ENCODE assay signal across 1 cellular context in the genomic region with DNA sequence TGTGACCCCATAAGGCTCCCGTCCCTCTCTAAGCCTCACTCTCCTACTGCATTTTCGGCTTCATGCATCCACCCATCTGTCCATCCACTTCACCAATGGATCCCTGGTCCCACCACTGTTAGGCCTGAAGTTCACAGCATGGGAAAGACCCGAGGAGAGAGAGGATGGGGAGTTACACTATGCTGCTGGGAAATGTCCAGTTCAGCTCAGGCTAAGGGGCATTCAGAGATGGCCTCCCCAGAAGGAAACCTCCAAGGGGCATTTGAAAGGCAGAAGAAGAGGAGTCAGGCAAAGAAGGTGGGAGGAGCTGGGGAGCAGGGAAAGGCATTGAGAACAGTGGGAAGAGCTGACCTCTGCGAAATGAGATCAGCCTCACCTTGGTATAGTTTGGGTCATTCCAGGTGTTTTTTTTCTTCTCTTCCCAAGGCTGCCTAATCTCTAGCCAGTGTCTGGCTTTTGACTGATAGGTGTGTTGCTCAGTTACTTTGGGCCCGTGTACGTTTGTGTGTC.
TF ChIP-seq lines count a peak whose summit lies in the region.

No MANE protein-coding gene starts in this region.

TF ChIP-seq in K562, 482 proteins besides CTCF, POLR2A, EP300 and RAD21 (continued from another document and continues in another):
- TF ChIP-seq, protein P1, sequence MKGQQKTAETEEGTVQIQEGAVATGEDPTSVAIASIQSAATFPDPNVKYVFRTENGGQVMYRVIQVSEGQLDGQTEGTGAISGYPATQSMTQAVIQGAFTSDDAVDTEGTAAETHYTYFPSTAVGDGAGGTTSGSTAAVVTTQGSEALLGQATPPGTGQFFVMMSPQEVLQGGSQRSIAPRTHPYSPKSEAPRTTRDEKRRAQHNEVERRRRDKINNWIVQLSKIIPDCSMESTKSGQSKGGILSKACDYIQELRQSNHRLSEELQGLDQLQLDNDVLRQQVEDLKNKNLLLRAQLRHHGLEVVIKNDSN (CRISPR knock-in tag; IDR thresholded peaks at IDR 0.05): no peak
- TF ChIP-seq CREBBP (IDR thresholded peaks at IDR 0.05; ENCODE audit: low read depth, low read length) (no peak), ZNF184 (CRISPR knock-in tag; IDR thresholded peaks at IDR 0.05) (no peak), ZFP1 (CRISPR knock-in tag; IDR thresholded peaks at IDR 0.05) (no peak), ZNF436 (CRISPR knock-in tag; IDR thresholded peaks at IDR 0.05) (peak; percentile 73), DDX20 (tag; IDR thresholded peaks at IDR 0.05; ENCODE audit: low read depth) (no peak), SMAD1 (IDR thresholded peaks at IDR 0.05; ENCODE audit: low read depth, low read length, partially characterized antibody) (peak; percentile 83), ETV6 (IDR thresholded peaks at IDR 0.05; ENCODE audit: borderline replicate concordance in 1 of 2, low read depth in 2 of 2, low read length in 1 of 2) (0 out of 4 replicates have a peak, but pooled peaks of 1 of the 2 experiments have one; percentile 41), ETV6 (CRISPR knock-in tag; IDR thresholded peaks at IDR 0.05; ENCODE audit: borderline replicate concordance) (no peak), IFI16 (CRISPR knock-in tag; IDR thresholded peaks at IDR 0.05) (no peak), POLR2AphosphoS2 (IDR thresholded peaks at IDR 0.05; ENCODE audit: low read length) (no peak), ZFX (CRISPR knock-in tag; IDR thresholded peaks at IDR 0.05) (no peak), SPI1 (IDR thresholded peaks at IDR 0.05; ENCODE audit: borderline replicate concordance, low read depth, low read length) (no peak), PCBP2 (IDR thresholded peaks at IDR 0.05; ENCODE audit: low read depth, low read length, poor library complexity, severe bottlenecking) (no peak), MEF2D (tag; conservative IDR thresholded peaks at IDR 0.05; ENCODE audit: low read depth) (no peak), KLF16 (IDR thresholded peaks at IDR 0.05) (no peak), POLR3G (IDR thresholded peaks at IDR 0.05; ENCODE audit: extremely low read depth, insufficient read length, insufficient replicate concordance) (no peak), ZNF445 (CRISPR knock-in tag; IDR thresholded peaks at IDR 0.05; ENCODE audit: low read depth) (no peak), SP1 (CRISPR knock-in tag; IDR thresholded peaks at IDR 0.05) (no peak), RFX1 (IDR thresholded peaks at IDR 0.05) (no peak), ZNF282 (CRISPR knock-in tag; IDR thresholded peaks at IDR 0.05) (no peak), ZNF224 (CRISPR knock-in tag; IDR thresholded peaks at IDR 0.05) (no peak), SAP30 (IDR thresholded peaks at IDR 0.05; ENCODE audit: borderline replicate concordance, insufficient read depth, low read depth, low read length, poor library complexity, severe bottlenecking) (no peak), HLTF (IDR thresholded peaks at IDR 0.05) (no peak), ZNF197 (CRISPR knock-in tag; IDR thresholded peaks at IDR 0.05; ENCODE audit: low read depth) (no peak), BRF1 (IDR thresholded peaks at IDR 0.05; ENCODE audit: borderline replicate concordance, extremely low read depth, insufficient read length) (no peak), ZNF347 (CRISPR knock-in tag; IDR thresholded peaks at IDR 0.05; ENCODE audit: low read depth) (no peak), GTF2F1 (IDR thresholded peaks at IDR 0.05; ENCODE audit: low read depth, low read length) (peak; percentile 90), ZKSCAN3 (CRISPR knock-in tag; IDR thresholded peaks at IDR 0.05) (no peak), PURB (CRISPR knock-in tag; IDR thresholded peaks at IDR 0.05; ENCODE audit: low read depth) (no peak), POLR2H (tag; IDR thresholded peaks at IDR 0.05; ENCODE audit: low read depth) (peak; percentile 89), JUN (IDR thresholded peaks at IDR 0.05; ENCODE audit: borderline replicate concordance, low read depth, low read length) (no peak), JUN (CRISPR knock-in tag; IDR thresholded peaks at IDR 0.05; ENCODE audit: borderline replicate concordance) (no peak), ZC3H4 (CRISPR knock-in tag; IDR thresholded peaks at IDR 0.05; ENCODE audit: borderline replicate concordance) (no peak), LARP7 (IDR thresholded peaks at IDR 0.05) (no peak), NFE2L1 (tag; IDR thresholded peaks at IDR 0.05; ENCODE audit: borderline replicate concordance, low read depth) (no peak), HDAC1 (IDR thresholded peaks at IDR 0.05) (no peak), ZNF12 (CRISPR knock-in tag; IDR thresholded peaks at IDR 0.05) (no peak), XRCC4 (IDR thresholded peaks at IDR 0.05; ENCODE audit: extremely low read depth, insufficient read depth, insufficient read length) (no peak)
- TF ChIP-seq, protein P2, sequence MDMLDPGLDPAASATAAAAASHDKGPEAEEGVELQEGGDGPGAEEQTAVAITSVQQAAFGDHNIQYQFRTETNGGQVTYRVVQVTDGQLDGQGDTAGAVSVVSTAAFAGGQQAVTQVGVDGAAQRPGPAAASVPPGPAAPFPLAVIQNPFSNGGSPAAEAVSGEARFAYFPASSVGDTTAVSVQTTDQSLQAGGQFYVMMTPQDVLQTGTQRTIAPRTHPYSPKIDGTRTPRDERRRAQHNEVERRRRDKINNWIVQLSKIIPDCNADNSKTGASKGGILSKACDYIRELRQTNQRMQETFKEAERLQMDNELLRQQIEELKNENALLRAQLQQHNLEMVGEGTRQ (CRISPR knock-in tag; IDR thresholded peaks at IDR 0.05): no peak
- TF ChIP-seq, protein P3, sequence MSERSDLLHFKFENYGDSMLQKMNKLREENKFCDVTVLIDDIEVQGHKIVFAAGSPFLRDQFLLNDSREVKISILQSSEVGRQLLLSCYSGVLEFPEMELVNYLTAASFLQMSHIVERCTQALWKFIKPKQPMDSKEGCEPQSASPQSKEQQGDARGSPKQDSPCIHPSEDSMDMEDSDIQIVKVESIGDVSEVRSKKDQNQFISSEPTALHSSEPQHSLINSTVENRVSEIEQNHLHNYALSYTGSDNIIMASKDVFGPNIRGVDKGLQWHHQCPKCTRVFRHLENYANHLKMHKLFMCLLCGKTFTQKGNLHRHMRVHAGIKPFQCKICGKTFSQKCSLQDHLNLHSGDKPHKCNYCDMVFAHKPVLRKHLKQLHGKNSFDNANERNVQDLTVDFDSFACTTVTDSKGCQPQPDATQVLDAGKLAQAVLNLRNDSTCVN (CRISPR knock-in tag; IDR thresholded peaks at IDR 0.05): peak; percentile 78; the same call in 1 of the 2 replicates
- TF ChIP-seq, protein P4, sequence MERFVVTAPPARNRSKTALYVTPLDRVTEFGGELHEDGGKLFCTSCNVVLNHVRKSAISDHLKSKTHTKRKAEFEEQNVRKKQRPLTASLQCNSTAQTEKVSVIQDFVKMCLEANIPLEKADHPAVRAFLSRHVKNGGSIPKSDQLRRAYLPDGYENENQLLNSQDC (CRISPR knock-in tag; IDR thresholded peaks at IDR 0.05): peak; percentile 70; the same call in 1 of the 2 replicates
- TF ChIP-seq, protein P5, sequence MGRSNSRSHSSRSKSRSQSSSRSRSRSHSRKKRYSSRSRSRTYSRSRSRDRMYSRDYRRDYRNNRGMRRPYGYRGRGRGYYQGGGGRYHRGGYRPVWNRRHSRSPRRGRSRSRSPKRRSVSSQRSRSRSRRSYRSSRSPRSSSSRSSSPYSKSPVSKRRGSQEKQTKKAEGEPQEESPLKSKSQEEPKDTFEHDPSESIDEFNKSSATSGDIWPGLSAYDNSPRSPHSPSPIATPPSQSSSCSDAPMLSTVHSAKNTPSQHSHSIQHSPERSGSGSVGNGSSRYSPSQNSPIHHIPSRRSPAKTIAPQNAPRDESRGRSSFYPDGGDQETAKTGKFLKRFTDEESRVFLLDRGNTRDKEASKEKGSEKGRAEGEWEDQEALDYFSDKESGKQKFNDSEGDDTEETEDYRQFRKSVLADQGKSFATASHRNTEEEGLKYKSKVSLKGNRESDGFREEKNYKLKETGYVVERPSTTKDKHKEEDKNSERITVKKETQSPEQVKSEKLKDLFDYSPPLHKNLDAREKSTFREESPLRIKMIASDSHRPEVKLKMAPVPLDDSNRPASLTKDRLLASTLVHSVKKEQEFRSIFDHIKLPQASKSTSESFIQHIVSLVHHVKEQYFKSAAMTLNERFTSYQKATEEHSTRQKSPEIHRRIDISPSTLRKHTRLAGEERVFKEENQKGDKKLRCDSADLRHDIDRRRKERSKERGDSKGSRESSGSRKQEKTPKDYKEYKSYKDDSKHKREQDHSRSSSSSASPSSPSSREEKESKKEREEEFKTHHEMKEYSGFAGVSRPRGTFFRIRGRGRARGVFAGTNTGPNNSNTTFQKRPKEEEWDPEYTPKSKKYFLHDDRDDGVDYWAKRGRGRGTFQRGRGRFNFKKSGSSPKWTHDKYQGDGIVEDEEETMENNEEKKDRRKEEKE (IDR thresholded peaks at IDR 0.05; ENCODE audit: borderline replicate concordance in 1 of 2, control insufficient read depth in 1 of 2, low read depth in 2 of 2, low read length in 1 of 2): peak in 1 of 2 experiments; percentile 96; a peak in 2 of 4 replicates
- TF ChIP-seq, protein P6, sequence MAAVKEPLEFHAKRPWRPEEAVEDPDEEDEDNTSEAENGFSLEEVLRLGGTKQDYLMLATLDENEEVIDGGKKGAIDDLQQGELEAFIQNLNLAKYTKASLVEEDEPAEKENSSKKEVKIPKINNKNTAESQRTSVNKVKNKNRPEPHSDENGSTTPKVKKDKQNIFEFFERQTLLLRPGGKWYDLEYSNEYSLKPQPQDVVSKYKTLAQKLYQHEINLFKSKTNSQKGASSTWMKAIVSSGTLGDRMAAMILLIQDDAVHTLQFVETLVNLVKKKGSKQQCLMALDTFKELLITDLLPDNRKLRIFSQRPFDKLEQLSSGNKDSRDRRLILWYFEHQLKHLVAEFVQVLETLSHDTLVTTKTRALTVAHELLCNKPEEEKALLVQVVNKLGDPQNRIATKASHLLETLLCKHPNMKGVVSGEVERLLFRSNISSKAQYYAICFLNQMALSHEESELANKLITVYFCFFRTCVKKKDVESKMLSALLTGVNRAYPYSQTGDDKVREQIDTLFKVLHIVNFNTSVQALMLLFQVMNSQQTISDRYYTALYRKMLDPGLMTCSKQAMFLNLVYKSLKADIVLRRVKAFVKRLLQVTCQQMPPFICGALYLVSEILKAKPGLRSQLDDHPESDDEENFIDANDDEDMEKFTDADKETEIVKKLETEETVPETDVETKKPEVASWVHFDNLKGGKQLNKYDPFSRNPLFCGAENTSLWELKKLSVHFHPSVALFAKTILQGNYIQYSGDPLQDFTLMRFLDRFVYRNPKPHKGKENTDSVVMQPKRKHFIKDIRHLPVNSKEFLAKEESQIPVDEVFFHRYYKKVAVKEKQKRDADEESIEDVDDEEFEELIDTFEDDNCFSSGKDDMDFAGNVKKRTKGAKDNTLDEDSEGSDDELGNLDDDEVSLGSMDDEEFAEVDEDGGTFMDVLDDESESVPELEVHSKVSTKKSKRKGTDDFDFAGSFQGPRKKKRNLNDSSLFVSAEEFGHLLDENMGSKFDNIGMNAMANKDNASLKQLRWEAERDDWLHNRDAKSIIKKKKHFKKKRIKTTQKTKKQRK (IDR thresholded peaks at IDR 0.05; ENCODE audit: borderline replicate concordance, low read depth, low read length): no peak
- TF ChIP-seq, protein P7, sequence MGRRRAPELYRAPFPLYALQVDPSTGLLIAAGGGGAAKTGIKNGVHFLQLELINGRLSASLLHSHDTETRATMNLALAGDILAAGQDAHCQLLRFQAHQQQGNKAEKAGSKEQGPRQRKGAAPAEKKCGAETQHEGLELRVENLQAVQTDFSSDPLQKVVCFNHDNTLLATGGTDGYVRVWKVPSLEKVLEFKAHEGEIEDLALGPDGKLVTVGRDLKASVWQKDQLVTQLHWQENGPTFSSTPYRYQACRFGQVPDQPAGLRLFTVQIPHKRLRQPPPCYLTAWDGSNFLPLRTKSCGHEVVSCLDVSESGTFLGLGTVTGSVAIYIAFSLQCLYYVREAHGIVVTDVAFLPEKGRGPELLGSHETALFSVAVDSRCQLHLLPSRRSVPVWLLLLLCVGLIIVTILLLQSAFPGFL (CRISPR knock-in tag; IDR thresholded peaks at IDR 0.05): no peak
- TF ChIP-seq, protein P8, sequence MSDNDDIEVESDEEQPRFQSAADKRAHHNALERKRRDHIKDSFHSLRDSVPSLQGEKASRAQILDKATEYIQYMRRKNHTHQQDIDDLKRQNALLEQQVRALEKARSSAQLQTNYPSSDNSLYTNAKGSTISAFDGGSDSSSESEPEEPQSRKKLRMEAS (CRISPR knock-in tag; IDR thresholded peaks at IDR 0.05): no peak
- TF ChIP-seq, protein P9, sequence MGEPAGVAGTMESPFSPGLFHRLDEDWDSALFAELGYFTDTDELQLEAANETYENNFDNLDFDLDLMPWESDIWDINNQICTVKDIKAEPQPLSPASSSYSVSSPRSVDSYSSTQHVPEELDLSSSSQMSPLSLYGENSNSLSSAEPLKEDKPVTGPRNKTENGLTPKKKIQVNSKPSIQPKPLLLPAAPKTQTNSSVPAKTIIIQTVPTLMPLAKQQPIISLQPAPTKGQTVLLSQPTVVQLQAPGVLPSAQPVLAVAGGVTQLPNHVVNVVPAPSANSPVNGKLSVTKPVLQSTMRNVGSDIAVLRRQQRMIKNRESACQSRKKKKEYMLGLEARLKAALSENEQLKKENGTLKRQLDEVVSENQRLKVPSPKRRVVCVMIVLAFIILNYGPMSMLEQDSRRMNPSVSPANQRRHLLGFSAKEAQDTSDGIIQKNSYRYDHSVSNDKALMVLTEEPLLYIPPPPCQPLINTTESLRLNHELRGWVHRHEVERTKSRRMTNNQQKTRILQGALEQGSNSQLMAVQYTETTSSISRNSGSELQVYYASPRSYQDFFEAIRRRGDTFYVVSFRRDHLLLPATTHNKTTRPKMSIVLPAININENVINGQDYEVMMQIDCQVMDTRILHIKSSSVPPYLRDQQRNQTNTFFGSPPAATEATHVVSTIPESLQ (CRISPR knock-in tag; IDR thresholded peaks at IDR 0.05): no peak
- TF ChIP-seq, protein P10, sequence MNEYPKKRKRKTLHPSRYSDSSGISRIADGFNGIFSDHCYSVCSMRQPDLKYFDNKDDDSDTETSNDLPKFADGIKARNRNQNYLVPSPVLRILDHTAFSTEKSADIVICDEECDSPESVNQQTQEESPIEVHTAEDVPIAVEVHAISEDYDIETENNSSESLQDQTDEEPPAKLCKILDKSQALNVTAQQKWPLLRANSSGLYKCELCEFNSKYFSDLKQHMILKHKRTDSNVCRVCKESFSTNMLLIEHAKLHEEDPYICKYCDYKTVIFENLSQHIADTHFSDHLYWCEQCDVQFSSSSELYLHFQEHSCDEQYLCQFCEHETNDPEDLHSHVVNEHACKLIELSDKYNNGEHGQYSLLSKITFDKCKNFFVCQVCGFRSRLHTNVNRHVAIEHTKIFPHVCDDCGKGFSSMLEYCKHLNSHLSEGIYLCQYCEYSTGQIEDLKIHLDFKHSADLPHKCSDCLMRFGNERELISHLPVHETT (CRISPR knock-in tag; conservative IDR thresholded peaks at IDR 0.05 in 1 of 2, IDR thresholded peaks at IDR 0.05 in 1 of 2): no peak
- TF ChIP-seq, protein P11, sequence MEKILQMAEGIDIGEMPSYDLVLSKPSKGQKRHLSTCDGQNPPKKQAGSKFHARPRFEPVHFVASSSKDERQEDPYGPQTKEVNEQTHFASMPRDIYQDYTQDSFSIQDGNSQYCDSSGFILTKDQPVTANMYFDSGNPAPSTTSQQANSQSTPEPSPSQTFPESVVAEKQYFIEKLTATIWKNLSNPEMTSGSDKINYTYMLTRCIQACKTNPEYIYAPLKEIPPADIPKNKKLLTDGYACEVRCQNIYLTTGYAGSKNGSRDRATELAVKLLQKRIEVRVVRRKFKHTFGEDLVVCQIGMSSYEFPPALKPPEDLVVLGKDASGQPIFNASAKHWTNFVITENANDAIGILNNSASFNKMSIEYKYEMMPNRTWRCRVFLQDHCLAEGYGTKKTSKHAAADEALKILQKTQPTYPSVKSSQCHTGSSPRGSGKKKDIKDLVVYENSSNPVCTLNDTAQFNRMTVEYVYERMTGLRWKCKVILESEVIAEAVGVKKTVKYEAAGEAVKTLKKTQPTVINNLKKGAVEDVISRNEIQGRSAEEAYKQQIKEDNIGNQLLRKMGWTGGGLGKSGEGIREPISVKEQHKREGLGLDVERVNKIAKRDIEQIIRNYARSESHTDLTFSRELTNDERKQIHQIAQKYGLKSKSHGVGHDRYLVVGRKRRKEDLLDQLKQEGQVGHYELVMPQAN (IDR thresholded peaks at IDR 0.05; ENCODE audit: borderline replicate concordance): no peak
